1 cellular context compared by ENCODE assay signal in the genomic region with DNA sequence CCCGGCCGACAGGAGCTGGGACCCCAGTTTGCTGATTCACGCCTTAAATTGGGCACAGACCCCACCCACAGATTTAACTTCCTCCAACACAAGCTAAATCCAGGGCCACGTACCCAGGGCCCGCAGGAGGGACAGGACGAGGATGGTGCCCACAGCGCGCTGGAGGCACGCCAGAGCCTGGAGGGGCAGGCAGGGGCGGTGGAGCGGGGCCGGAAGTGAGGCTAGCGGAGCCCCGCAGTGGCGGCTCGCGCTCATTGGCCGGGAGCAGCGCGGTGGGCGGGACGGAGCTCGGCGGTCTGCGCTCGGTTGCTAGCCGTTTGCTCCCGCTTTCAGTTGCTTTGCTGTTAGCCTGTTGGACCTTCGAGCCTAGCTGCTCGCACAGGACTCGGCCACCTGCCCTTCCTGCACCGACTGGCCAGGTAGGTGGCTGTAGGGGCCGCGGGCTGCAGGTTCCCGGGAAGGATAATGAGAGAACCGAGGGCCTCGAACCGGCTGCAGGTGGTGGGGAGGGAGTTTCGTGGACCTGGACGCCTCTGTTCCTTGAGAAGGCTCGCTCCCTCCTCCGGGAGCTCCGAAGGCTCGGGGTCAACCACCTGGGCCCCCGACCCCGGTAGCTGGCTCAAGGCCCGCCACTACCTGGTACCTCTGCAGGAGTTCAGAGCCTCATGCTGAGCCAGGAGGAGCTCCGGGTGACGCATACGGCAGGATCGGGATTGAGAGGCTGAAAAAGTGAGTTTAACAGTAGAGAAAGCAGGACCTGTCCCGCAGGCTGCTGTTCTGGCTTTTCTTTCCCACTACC.
A peak's percentile ranks its signal among the peaks of the same experiment; 100 is the strongest.
TF ChIP-seq lines count a peak whose summit lies in the region.

Gene CCDC134, plus strand, starts transcription at position 332 of the 799 bp plus-strand sequence. CDS start 8,212 bp downstream, outside the sequence.

TF ChIP-seq in GM12878, 131 proteins besides CTCF, POLR2A, EP300 and RAD21 (continued from another document and continues in another):
- TF ChIP-seq, protein P1, sequence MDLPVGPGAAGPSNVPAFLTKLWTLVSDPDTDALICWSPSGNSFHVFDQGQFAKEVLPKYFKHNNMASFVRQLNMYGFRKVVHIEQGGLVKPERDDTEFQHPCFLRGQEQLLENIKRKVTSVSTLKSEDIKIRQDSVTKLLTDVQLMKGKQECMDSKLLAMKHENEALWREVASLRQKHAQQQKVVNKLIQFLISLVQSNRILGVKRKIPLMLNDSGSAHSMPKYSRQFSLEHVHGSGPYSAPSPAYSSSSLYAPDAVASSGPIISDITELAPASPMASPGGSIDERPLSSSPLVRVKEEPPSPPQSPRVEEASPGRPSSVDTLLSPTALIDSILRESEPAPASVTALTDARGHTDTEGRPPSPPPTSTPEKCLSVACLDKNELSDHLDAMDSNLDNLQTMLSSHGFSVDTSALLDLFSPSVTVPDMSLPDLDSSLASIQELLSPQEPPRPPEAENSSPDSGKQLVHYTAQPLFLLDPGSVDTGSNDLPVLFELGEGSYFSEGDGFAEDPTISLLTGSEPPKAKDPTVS (IDR thresholded peaks at IDR 0.05; ENCODE audit: low read depth, low read length): no peak
- TF ChIP-seq WRNIP1 (IDR thresholded peaks at IDR 0.05; ENCODE audit: borderline replicate concordance, low read depth, low read length) (no peak), ZNF207 (IDR thresholded peaks at IDR 0.05; ENCODE audit: borderline replicate concordance) (peak; percentile 88; the same call in 1 of the 2 replicates), ETV6 (conservative IDR thresholded peaks at IDR 0.05 in 1 of 2, IDR thresholded peaks at IDR 0.05 in 1 of 2; ENCODE audit: borderline replicate concordance in 1 of 2, low read depth in 1 of 2) (no peak), TCF12 (IDR thresholded peaks at IDR 0.05; ENCODE audit: low read depth, low read length) (no peak), ZNF24 (IDR thresholded peaks at IDR 0.05) (no peak), CBFB (IDR thresholded peaks at IDR 0.05; ENCODE audit: low read depth) (0 out of 2 replicates have a peak, but pooled peaks have one; percentile 29), RFX5 (IDR thresholded peaks at IDR 0.05; ENCODE audit: low read depth, low read length) (peak; percentile 80; the same call in 1 of the 2 replicates), ZBED1 (IDR thresholded peaks at IDR 0.05; ENCODE audit: borderline replicate concordance) (no peak), TAF1 (IDR thresholded peaks at IDR 0.05; ENCODE audit: borderline replicate concordance, low read depth, low read length) (peak; percentile 93), MEF2A (IDR thresholded peaks at IDR 0.05; ENCODE audit: insufficient read depth, low read depth, low read length) (0 out of 2 replicates have a peak, but pooled peaks have one; percentile 18), IRF3 (IDR thresholded peaks at IDR 0.05) (peak; percentile 71), STAT1 (conservative IDR thresholded peaks at IDR 0.05) (0 out of 2 replicates have a peak, but pooled peaks have one; percentile 48), SRF (IDR thresholded peaks at IDR 0.05; ENCODE audit: low read depth in 2 of 2, low read length in 2 of 2) (no peak), STAT3 (IDR thresholded peaks at IDR 0.05; ENCODE audit: low read depth, low read length) (no peak), NRF1 (conservative IDR thresholded peaks at IDR 0.05; ENCODE audit: low read depth, low read length) (no peak), BRCA1 (IDR thresholded peaks at IDR 0.05; ENCODE audit: low read depth, low read length) (no peak), POU2F2 (IDR thresholded peaks at IDR 0.05; ENCODE audit: borderline replicate concordance, low read depth, low read length) (peak; percentile 38; the same call in 1 of the 3 replicates), TCF7 (IDR thresholded peaks at IDR 0.05; ENCODE audit: borderline replicate concordance) (no peak), SMAD1 (IDR thresholded peaks at IDR 0.05; ENCODE audit: low read depth, partially characterized antibody) (peak; percentile 89), YY1 (IDR thresholded peaks at IDR 0.05; ENCODE audit: low read depth, low read length) (0 out of 2 replicates have a peak, but pooled peaks have one; percentile 44), SUPT20H (IDR thresholded peaks at IDR 0.05; ENCODE audit: borderline replicate concordance, control insufficient read depth, low read depth, low read length) (no peak), NR2C1 (IDR thresholded peaks at IDR 0.05) (no peak), POLR2AphosphoS2 (IDR thresholded peaks at IDR 0.05; ENCODE audit: low read depth, low read length) (peak; percentile 94), YBX1 (IDR thresholded peaks at IDR 0.05) (no peak)
- TF ChIP-seq, protein P2, sequence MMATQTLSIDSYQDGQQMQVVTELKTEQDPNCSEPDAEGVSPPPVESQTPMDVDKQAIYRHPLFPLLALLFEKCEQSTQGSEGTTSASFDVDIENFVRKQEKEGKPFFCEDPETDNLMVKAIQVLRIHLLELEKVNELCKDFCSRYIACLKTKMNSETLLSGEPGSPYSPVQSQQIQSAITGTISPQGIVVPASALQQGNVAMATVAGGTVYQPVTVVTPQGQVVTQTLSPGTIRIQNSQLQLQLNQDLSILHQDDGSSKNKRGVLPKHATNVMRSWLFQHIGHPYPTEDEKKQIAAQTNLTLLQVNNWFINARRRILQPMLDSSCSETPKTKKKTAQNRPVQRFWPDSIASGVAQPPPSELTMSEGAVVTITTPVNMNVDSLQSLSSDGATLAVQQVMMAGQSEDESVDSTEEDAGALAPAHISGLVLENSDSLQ (IDR thresholded peaks at IDR 0.05): peak; percentile 64; the same call in 1 of the 2 replicates
- TF ChIP-seq, protein P3, sequence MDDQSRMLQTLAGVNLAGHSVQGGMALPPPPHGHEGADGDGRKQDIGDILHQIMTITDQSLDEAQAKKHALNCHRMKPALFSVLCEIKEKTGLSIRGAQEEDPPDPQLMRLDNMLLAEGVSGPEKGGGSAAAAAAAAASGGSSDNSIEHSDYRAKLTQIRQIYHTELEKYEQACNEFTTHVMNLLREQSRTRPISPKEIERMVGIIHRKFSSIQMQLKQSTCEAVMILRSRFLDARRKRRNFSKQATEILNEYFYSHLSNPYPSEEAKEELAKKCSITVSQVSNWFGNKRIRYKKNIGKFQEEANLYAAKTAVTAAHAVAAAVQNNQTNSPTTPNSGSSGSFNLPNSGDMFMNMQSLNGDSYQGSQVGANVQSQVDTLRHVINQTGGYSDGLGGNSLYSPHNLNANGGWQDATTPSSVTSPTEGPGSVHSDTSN (IDR thresholded peaks at IDR 0.05; ENCODE audit: insufficient replicate concordance, low read depth, low read length): no peak
- TF ChIP-seq, protein P4, sequence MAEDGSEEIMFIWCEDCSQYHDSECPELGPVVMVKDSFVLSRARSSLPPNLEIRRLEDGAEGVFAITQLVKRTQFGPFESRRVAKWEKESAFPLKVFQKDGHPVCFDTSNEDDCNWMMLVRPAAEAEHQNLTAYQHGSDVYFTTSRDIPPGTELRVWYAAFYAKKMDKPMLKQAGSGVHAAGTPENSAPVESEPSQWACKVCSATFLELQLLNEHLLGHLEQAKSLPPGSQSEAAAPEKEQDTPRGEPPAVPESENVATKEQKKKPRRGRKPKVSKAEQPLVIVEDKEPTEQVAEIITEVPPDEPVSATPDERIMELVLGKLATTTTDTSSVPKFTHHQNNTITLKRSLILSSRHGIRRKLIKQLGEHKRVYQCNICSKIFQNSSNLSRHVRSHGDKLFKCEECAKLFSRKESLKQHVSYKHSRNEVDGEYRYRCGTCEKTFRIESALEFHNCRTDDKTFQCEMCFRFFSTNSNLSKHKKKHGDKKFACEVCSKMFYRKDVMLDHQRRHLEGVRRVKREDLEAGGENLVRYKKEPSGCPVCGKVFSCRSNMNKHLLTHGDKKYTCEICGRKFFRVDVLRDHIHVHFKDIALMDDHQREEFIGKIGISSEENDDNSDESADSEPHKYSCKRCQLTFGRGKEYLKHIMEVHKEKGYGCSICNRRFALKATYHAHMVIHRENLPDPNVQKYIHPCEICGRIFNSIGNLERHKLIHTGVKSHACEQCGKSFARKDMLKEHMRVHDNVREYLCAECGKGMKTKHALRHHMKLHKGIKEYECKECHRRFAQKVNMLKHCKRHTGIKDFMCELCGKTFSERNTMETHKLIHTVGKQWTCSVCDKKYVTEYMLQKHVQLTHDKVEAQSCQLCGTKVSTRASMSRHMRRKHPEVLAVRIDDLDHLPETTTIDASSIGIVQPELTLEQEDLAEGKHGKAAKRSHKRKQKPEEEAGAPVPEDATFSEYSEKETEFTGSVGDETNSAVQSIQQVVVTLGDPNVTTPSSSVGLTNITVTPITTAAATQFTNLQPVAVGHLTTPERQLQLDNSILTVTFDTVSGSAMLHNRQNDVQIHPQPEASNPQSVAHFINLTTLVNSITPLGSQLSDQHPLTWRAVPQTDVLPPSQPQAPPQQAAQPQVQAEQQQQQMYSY (CRISPR knock-in tag; IDR thresholded peaks at IDR 0.05): no peak
- TF ChIP-seq, protein P5, sequence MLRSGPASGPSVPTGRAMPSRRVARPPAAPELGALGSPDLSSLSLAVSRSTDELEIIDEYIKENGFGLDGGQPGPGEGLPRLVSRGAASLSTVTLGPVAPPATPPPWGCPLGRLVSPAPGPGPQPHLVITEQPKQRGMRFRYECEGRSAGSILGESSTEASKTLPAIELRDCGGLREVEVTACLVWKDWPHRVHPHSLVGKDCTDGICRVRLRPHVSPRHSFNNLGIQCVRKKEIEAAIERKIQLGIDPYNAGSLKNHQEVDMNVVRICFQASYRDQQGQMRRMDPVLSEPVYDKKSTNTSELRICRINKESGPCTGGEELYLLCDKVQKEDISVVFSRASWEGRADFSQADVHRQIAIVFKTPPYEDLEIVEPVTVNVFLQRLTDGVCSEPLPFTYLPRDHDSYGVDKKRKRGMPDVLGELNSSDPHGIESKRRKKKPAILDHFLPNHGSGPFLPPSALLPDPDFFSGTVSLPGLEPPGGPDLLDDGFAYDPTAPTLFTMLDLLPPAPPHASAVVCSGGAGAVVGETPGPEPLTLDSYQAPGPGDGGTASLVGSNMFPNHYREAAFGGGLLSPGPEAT (IDR thresholded peaks at IDR 0.05; ENCODE audit: low read depth): 0 out of 2 replicates have a peak, but pooled peaks have one; percentile 41
- TF ChIP-seq, protein P6, sequence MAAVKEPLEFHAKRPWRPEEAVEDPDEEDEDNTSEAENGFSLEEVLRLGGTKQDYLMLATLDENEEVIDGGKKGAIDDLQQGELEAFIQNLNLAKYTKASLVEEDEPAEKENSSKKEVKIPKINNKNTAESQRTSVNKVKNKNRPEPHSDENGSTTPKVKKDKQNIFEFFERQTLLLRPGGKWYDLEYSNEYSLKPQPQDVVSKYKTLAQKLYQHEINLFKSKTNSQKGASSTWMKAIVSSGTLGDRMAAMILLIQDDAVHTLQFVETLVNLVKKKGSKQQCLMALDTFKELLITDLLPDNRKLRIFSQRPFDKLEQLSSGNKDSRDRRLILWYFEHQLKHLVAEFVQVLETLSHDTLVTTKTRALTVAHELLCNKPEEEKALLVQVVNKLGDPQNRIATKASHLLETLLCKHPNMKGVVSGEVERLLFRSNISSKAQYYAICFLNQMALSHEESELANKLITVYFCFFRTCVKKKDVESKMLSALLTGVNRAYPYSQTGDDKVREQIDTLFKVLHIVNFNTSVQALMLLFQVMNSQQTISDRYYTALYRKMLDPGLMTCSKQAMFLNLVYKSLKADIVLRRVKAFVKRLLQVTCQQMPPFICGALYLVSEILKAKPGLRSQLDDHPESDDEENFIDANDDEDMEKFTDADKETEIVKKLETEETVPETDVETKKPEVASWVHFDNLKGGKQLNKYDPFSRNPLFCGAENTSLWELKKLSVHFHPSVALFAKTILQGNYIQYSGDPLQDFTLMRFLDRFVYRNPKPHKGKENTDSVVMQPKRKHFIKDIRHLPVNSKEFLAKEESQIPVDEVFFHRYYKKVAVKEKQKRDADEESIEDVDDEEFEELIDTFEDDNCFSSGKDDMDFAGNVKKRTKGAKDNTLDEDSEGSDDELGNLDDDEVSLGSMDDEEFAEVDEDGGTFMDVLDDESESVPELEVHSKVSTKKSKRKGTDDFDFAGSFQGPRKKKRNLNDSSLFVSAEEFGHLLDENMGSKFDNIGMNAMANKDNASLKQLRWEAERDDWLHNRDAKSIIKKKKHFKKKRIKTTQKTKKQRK (IDR thresholded peaks at IDR 0.05; ENCODE audit: low read depth, low read length): no peak
- TF ChIP-seq, protein P7, sequence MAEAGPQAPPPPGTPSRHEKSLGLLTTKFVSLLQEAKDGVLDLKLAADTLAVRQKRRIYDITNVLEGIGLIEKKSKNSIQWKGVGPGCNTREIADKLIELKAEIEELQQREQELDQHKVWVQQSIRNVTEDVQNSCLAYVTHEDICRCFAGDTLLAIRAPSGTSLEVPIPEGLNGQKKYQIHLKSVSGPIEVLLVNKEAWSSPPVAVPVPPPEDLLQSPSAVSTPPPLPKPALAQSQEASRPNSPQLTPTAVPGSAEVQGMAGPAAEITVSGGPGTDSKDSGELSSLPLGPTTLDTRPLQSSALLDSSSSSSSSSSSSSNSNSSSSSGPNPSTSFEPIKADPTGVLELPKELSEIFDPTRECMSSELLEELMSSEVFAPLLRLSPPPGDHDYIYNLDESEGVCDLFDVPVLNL (IDR thresholded peaks at IDR 0.05; ENCODE audit: low read depth, low read length): peak; percentile 52; the same call in 1 of the 2 replicates
- TF ChIP-seq, protein P8, sequence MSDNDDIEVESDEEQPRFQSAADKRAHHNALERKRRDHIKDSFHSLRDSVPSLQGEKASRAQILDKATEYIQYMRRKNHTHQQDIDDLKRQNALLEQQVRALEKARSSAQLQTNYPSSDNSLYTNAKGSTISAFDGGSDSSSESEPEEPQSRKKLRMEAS (IDR thresholded peaks at IDR 0.05; ENCODE audit: low read depth, low read length): peak; percentile 27; the same call in 1 of the 2 replicates
- TF ChIP-seq, protein P9, sequence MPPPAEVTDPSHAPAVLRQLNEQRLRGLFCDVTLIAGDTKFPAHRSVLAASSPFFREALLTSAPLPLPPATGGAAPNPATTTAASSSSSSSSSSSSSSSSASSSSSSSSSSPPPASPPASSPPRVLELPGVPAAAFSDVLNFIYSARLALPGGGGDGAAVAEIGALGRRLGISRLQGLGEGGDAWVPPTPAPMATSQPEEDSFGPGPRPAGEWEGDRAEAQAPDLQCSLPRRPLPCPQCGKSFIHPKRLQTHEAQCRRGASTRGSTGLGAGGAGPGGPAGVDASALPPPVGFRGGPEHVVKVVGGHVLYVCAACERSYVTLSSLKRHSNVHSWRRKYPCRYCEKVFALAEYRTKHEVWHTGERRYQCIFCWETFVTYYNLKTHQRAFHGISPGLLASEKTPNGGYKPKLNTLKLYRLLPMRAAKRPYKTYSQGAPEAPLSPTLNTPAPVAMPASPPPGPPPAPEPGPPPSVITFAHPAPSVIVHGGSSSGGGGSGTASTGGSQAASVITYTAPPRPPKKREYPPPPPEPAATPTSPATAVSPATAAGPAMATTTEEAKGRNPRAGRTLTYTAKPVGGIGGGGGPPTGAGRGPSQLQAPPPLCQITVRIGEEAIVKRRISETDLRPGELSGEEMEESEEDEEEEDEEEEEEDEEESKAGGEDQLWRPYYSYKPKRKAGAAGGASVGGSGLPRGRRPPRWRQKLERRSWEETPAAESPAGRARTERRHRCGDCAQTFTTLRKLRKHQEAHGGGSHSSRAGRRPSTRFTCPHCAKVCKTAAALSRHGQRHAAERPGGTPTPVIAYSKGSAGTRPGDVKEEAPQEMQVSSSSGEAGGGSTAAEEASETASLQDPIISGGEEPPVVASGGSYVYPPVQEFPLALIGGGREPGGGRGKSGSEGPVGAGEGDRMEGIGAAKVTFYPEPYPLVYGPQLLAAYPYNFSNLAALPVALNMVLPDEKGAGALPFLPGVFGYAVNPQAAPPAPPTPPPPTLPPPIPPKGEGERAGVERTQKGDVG (CRISPR knock-in tag; IDR thresholded peaks at IDR 0.05): no peak
